Comparison of ENCODE assay signal across 27 cellular contexts in the genomic region with DNA sequence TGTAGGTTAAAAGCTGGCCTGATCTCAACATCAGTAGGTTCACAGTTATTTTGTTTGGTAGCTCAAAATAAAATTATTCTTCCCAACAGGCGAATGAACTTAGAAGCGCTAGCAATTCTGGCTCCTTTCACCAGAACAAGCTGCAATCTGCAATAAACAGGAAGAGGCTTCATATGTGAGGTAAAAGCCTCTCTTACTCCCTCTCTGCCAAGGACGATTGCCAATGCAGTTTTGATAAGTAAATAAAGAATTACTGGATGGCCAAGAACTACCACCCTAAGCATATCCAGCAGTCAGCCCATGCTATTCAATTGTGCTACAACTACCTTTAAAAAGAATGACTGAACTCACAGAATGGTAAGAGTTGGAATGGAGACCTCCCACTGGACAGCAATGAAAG.
DNase-seq lines count a peak whose midpoint lies in the region; ATAC-seq and TF ChIP-seq lines count a peak whose summit lies in the region.
"Had no signal": no experiment of that assay in that cellular context is flagged by ENCODE, and none has a peak within 500 bp of the region (broad histone marks: within the 10 kb centered on the region; RNA-seq: fewer than 3 reads in every experiment).

No MANE protein-coding gene starts in this region.

- H3K27ac ChIP-seq in VCaP = peak overlapping the region; percentile 80
- H3K27ac ChIP-seq: esophagus squamous epithelium, gastrocnemius medialis, left ventricle myocardium inferior, neutrophil, suprapubic skin had no signal

- ATAC-seq in GM19324 (IDR thresholded peaks at IDR 0.05; ENCODE audit: low FRiP score, unreplicated experiment) (no peak), Right ventricle myocardium inferior (no peak)
- ATAC-seq: gastrocnemius medialis, GM23338 had no signal

- intact Hi-C loops in Right ventricle myocardium inferior (cut with DNase I) = no loop called here

- peak; percentile 23 for DNase-seq in NCI-H2196 (lab: John Stamatoyannopoulos, UW; ENCODE audit: unreplicated experiment)
- no peak for DNase-seq in NCI-H2196 treated with DMSO at 0.1 percent for 48 hours (lab: John Stamatoyannopoulos, UW; ENCODE audit: unreplicated experiment)
- peak; percentile 41 for DNase-seq in NCI-H187 treated with DMSO at 0.1 percent for 48 hours (lab: John Stamatoyannopoulos, UW)
- DNase-seq in pulmonary artery endothelial cell (ENCODE audit: low read depth, low spot score) = peak; percentile 43
- no peak for DNase-seq in Right ventricle myocardium inferior (ENCODE audit: missing footprints)
- no peak for DNase-seq in NCI-H1694 treated with DMSO at 0.1 percent for 48 hours (lab: John Stamatoyannopoulos, UW)
- DNase-seq: 8988T; activated CD4-positive, alpha-beta T cell treated with anti-CD3 and anti-CD28 coated beads for 4 hours; activated gamma-delta T cell; activated naive CD8-positive, alpha-beta T cell treated with anti-CD3 and anti-CD28 coated beads, Interleukin-2, amount 10 ng/mL, durations not matched to agents 7 days and 5 days; caudate nucleus; CD4-positive, CD25-positive, alpha-beta regulatory T cell; esophagus squamous epithelium; gastrocnemius medialis; hypothalamus; left ventricle myocardium inferior; NCI-H2081 treated with DMSO at 0.1 percent for 48 hours; OCI-M1; SK-N-SH; stimulated activated CD4-positive, alpha-beta T cell treated with anti-CD3 and anti-CD28 coated beads, Interleukin-15, amount 100 ng/mL, for 24 hours; stimulated activated naive CD4-positive, alpha-beta T cell; T-helper 2 cell had no signal

- no peak for TF ChIP-seq CTCF in VCaP (conservative IDR thresholded peaks at IDR 0.05)

Comparison
In these comparisons a context has a peak if more than half of its experiments do, and no peak if none do; other contexts are left out.
1. DNase-seq: peak in NCI-H2196 (single experiment), NCI-H187 treated with DMSO at 0.1 percent for 48 hours (single experiment) and pulmonary artery endothelial cell (single experiment); none in NCI-H2196 treated with DMSO at 0.1 percent for 48 hours (single experiment), Right ventricle myocardium inferior (single experiment) and NCI-H1694 treated with DMSO at 0.1 percent for 48 hours (single experiment).